Comparison of ENCODE assay signal across 21 cellular contexts in the genomic region with DNA sequence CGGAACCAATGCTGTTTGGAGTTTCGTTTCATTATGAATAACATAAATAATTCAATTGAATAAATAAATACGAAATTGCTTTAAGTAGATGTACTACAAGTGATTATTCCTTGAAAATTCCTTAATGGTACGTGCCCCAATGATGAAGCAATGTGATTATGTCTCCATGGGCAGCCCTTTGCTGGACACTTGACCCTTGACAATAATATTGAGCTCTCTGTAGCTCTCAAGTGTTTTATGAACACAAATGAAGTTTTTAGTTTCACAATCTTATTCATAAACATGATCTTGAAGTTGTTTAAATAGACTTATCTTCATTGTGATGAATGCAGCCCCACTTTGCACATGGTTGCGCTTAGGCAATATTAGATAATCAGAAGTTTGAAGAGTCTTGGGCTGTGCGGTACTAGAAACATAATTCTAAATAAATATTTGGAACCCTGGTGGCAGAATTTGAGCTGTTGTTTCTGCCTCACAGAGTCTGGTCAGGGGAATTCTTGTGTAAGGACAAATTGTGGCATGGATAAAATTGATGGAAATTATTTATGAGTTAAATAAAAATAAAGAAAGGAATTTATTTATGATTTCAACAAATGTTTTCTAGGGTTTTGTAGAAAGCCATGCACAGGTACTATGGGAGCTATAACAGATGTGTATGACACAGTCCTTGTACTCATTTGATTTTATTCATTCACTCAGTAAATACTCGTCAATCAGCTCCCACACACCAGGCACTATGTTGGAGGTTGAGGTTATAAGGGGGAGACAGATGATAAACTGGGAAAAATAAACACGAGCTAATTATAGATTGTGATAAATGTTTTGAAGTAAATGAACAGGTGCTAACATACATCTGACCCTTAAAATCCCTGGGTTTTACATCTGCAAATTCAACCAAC.
"Had no signal": no experiment of that assay in that cellular context is flagged by ENCODE, and none has a peak within 500 bp of the region (broad histone marks: within the 10 kb centered on the region; RNA-seq: fewer than 3 reads in every experiment).

No MANE protein-coding gene starts in this region.

- H3K27me3 ChIP-seq: foreskin keratinocyte, neutrophil, ovary, testis had no signal

- H3K27ac ChIP-seq: foreskin keratinocyte, neutrophil, ovary, psoas muscle, testis had no signal

- H3K4me1 ChIP-seq: foreskin keratinocyte, psoas muscle, testis had no signal

- H3K4me3 ChIP-seq: ovary, psoas muscle, testis had no signal

- H3K36me3 ChIP-seq: neutrophil, ovary had no signal

- ATAC-seq: activated CD4-positive, alpha-beta T cell treated with anti-CD3 and anti-CD28 coated beads for 36 hours; activated T-cell treated with anti-CD3 and anti-CD28 coated beads, Interleukin-2, amount 50 U/mL, for 4 hours; foreskin keratinocyte; left ventricle myocardium superior; psoas muscle; stimulated activated naive B cell treated with anti-CD40 and anti-IgM and Interleukin-4, amounts not matched to agents 10 μg/mL and 1 μg/mL and 100 μg/mL, for 72 hours had no signal

- H3K9me3 ChIP-seq: neutrophil, ovary, testis had no signal

- DNase-seq: activated B cell treated with CpG ODN at 0.5 μM for 24 hours; activated CD4-positive, alpha-beta T cell treated with anti-CD3 and anti-CD28 coated beads for 36 hours; activated CD4-positive, alpha-beta T cell treated with anti-CD3 and anti-CD28 coated beads, Interleukin-2, amount 50 U/mL, for 4 hours; activated CD8-positive, alpha-beta memory T cell treated with anti-CD3 and anti-CD28 coated beads for 24 hours; activated CD8-positive, alpha-beta memory T cell treated with anti-CD3 and anti-CD28 coated beads, Interleukin-2, amount 50 U/mL, for 4 hours; activated naive CD4-positive, alpha-beta T cell treated with Interleukin-2 at 50 U/mL for 16 hours; activated naive CD8-positive, alpha-beta T cell treated with anti-CD3 and anti-CD28 coated beads for 36 hours; activated T-cell treated with anti-CD3 and anti-CD28 coated beads, Interleukin-2, amount 50 U/mL, for 4 hours; cortex of kidney; erythroblast; left ventricle myocardium superior; psoas muscle; small intestine; stimulated activated CD4-positive, alpha-beta T cell treated with anti-CD3 and anti-CD28 coated beads, Interleukin-2, amount 100 ng/mL, for 48 hours; stimulated activated CD8-positive, alpha-beta memory T cell treated with anti-CD3 and anti-CD28 coated beads, Interleukin-4, amount 100 ng/mL, for 48 hours; stimulated activated naive B cell treated with anti-CD40 and anti-IgM and Interleukin-4, amounts not matched to agents 10 μg/mL and 1 μg/mL and 100 μg/mL, for 72 hours; T1000; testis had no signal
